17 cellular contexts compared by ENCODE assay signal in genomic region chr1:208233978-208234377, GRCh38. TPM values are rescaled to one million over a fixed set of nuclear protein-coding genes. Genes with fewer than 3 reads are reported as not detected.
DNase-seq lines count a peak whose midpoint lies in the region; ATAC-seq and TF ChIP-seq lines count a peak whose summit lies in the region.
"Had no signal": no experiment of that assay in that cellular context is flagged by ENCODE, and none has a peak within 500 bp of the region (broad histone marks: within the 10 kb centered on the region; RNA-seq: fewer than 3 reads in every experiment).

No MANE protein-coding gene starts in this region.

- H3K4me1 ChIP-seq in thyroid gland: peaks cover 78 to 80% of the 10 kb centered on the region in 2 donors

- no peaks in the 10 kb centered on the region for H3F3A ChIP-seq in neural cell (ENCODE audit: insufficient read depth, low read length, poor library complexity, severe bottlenecking)

- 23 to 25% methylated on average over 3 of the region's 3 CpGs for WGBS in thyroid gland, 2 donors

- DNase-seq in NCI-H510A treated with DMSO at 0.1 percent for 48 hours (lab: John Stamatoyannopoulos, UW): peak; percentile 75
- DNase-seq in NCI-H510A (lab: John Stamatoyannopoulos, UW): no peak
- no peak for DNase-seq in coronary artery (ENCODE audit: low spot score)
- peak in 1 of 2 donors; percentile 38 for DNase-seq in thyroid gland
- no peak for DNase-seq in natural killer cell treated with Interleukin-12 subunit alpha and Interleukin-12 subunit beta and Interleukin-15 and Interleukin-18, amount 100 ng/mL, for 72 hours (ENCODE audit: low spot score)
- no peak for DNase-seq in HuH-7.5 (ENCODE audit: low spot score)
- DNase-seq: ACHN; activated CD4-positive, CD25-positive, alpha-beta regulatory T cell; activated naive CD4-positive, alpha-beta T cell; CD8-positive, alpha-beta T cell; effector memory CD4-positive, alpha-beta T cell; GDM1; KG1; Peyer's patch; testis had no signal

- TF ChIP-seq RAD21 in neural cell (conservative IDR thresholded peaks at IDR 0.05): no peak

- H3K4me2 ChIP-seq in neural cell (ENCODE audit: low read length): no peak overlapping the region

- H3K9me3 ChIP-seq in neural cell (ENCODE audit: low read length) (no peaks in the 10 kb centered on the region), thyroid gland (no peaks in the 10 kb centered on the region)
- H3K9me3 ChIP-seq: Peyer's patch, testis had no signal

- ATAC-seq in HG03354 (IDR thresholded peaks at IDR 0.05; ENCODE audit: poor library complexity, severe bottlenecking, unreplicated experiment): no peak
- no peak for ATAC-seq in natural killer cell treated with Interleukin-12 subunit alpha and Interleukin-12 subunit beta and Interleukin-15 and Interleukin-18, amount 100 ng/mL, for 72 hours
- ATAC-seq: CD8-positive, alpha-beta T cell had no signal

- no peak for TF ChIP-seq POLR2A in thyroid gland (IDR thresholded peaks at IDR 0.05)

- TF ChIP-seq CTCF in coronary artery (IDR thresholded peaks at IDR 0.05) (no peak), neural cell (IDR thresholded peaks at IDR 0.05; ENCODE audit: poor library complexity, severe bottlenecking) (no peak), thyroid gland (IDR thresholded peaks at IDR 0.05) (no peak)

- TF ChIP-seq EP300 in neural cell (conservative IDR thresholded peaks at IDR 0.05; ENCODE audit: poor library complexity, severe bottlenecking): no peak

- H3K9me2 ChIP-seq in neural cell (ENCODE audit: insufficient read depth, low read length): no peaks in the 10 kb centered on the region

- no peaks in the 10 kb centered on the region for H3K9me3 Mint-ChIP-seq in natural killer cell treated with Interleukin-12 subunit alpha and Interleukin-12 subunit beta and Interleukin-15 and Interleukin-18, amount 100 ng/mL, for 72 hours
- H3K9me3 Mint-ChIP-seq: CD8-positive, alpha-beta T cell had no signal

- H3K9ac ChIP-seq in neural cell (ENCODE audit: low read length): peak overlapping the region; percentile 36

- intact Hi-C loops in thyroid gland (cut with DNase I): loop anchor here (10.0 kb wide), 1 partner anchor 49 kb away; no protein-coding TSS in a partner anchor

- H3K36me3 ChIP-seq in neural cell (ENCODE audit: insufficient read depth, low read length): peaks cover 5% of the 10 kb centered on the region
- no peaks in the 10 kb centered on the region for H3K36me3 ChIP-seq in thyroid gland
- H3K36me3 ChIP-seq: Peyer's patch had no signal

- H3K4me1 Mint-ChIP-seq in natural killer cell treated with Interleukin-12 subunit alpha and Interleukin-12 subunit beta and Interleukin-15 and Interleukin-18, amount 100 ng/mL, for 72 hours (ENCODE audit: low read depth in 2 of 2): peaks cover 7 to 9% of the 10 kb centered on the region in 2 donors

- H3K27me3 ChIP-seq in neural cell (ENCODE audit: insufficient read depth, low read depth, low read length): no peaks in the 10 kb centered on the region
- no peaks in the 10 kb centered on the region for H3K27me3 ChIP-seq in thyroid gland
- H3K27me3 ChIP-seq: Peyer's patch, testis had no signal

- H3K27ac Mint-ChIP-seq in natural killer cell treated with Interleukin-12 subunit alpha and Interleukin-12 subunit beta and Interleukin-15 and Interleukin-18, amount 100 ng/mL, for 72 hours: no peak overlapping the region
- H3K27ac Mint-ChIP-seq: CD8-positive, alpha-beta T cell had no signal

- H3K4me3 ChIP-seq in coronary artery: peak overlapping the region; percentile 37
- H3K4me3 ChIP-seq in neural cell (ENCODE audit: low read length): peak overlapping the region; percentile 49
- H3K4me3 ChIP-seq in thyroid gland (replicated peaks in 1 of 3): no peak overlapping the region
- H3K4me3 ChIP-seq: Peyer's patch, testis had no signal

- no peak overlapping the region for H3K4me3 Mint-ChIP-seq in natural killer cell treated with Interleukin-12 subunit alpha and Interleukin-12 subunit beta and Interleukin-15 and Interleukin-18, amount 100 ng/mL, for 72 hours
- H3K4me3 Mint-ChIP-seq: CD8-positive, alpha-beta T cell had no signal

- no peak overlapping the region for H2AFZ ChIP-seq in neural cell (ENCODE audit: low read depth, low read length)

- H3K79me2 ChIP-seq in neural cell (replicated peaks; ENCODE audit: insufficient read depth, low read length): peaks cover 96% of the 10 kb centered on the region

- peaks cover 39 to 64% of the 10 kb centered on the region in 2 donors for H3K27me3 Mint-ChIP-seq in natural killer cell treated with Interleukin-12 subunit alpha and Interleukin-12 subunit beta and Interleukin-15 and Interleukin-18, amount 100 ng/mL, for 72 hours

- H3K36me3 Mint-ChIP-seq in natural killer cell treated with Interleukin-12 subunit alpha and Interleukin-12 subunit beta and Interleukin-15 and Interleukin-18, amount 100 ng/mL, for 72 hours: no peaks in the 10 kb centered on the region
- H3K36me3 Mint-ChIP-seq: CD8-positive, alpha-beta T cell had no signal

- peak overlapping the region; percentile 72 to 88 for H3K27ac ChIP-seq in coronary artery
- H3K27ac ChIP-seq in neural cell (ENCODE audit: low read length): peak overlapping the region; percentile 53
- peak overlapping the region; percentile 67 to 88 (median 80) for H3K27ac ChIP-seq in thyroid gland
- H3K27ac ChIP-seq: testis had no signal

- H4K20me1 ChIP-seq in neural cell (ENCODE audit: insufficient read depth): peaks cover 23% of the 10 kb centered on the region

TF ChIP-seq in neural cell, 6 proteins besides CTCF, POLR2A, EP300 and RAD21:
- no peak for TF ChIP-seq POLR2AphosphoS5 (IDR thresholded peaks at IDR 0.05)
- no peak for TF ChIP-seq TAF1 (IDR thresholded peaks at IDR 0.05; ENCODE audit: low read depth)
- no peak for TF ChIP-seq EZH2 (IDR thresholded peaks at IDR 0.05; ENCODE audit: borderline replicate concordance, insufficient read depth, low read length, poor library complexity, severe bottlenecking)
- TF ChIP-seq MXI1 (conservative IDR thresholded peaks at IDR 0.05; ENCODE audit: poor library complexity, severe bottlenecking): no peak
- TF ChIP-seq, protein P1, sequence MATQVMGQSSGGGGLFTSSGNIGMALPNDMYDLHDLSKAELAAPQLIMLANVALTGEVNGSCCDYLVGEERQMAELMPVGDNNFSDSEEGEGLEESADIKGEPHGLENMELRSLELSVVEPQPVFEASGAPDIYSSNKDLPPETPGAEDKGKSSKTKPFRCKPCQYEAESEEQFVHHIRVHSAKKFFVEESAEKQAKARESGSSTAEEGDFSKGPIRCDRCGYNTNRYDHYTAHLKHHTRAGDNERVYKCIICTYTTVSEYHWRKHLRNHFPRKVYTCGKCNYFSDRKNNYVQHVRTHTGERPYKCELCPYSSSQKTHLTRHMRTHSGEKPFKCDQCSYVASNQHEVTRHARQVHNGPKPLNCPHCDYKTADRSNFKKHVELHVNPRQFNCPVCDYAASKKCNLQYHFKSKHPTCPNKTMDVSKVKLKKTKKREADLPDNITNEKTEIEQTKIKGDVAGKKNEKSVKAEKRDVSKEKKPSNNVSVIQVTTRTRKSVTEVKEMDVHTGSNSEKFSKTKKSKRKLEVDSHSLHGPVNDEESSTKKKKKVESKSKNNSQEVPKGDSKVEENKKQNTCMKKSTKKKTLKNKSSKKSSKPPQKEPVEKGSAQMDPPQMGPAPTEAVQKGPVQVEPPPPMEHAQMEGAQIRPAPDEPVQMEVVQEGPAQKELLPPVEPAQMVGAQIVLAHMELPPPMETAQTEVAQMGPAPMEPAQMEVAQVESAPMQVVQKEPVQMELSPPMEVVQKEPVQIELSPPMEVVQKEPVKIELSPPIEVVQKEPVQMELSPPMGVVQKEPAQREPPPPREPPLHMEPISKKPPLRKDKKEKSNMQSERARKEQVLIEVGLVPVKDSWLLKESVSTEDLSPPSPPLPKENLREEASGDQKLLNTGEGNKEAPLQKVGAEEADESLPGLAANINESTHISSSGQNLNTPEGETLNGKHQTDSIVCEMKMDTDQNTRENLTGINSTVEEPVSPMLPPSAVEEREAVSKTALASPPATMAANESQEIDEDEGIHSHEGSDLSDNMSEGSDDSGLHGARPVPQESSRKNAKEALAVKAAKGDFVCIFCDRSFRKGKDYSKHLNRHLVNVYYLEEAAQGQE (IDR thresholded peaks at IDR 0.05; ENCODE audit: borderline replicate concordance): no peak
- no peak for TF ChIP-seq SMC3 (conservative IDR thresholded peaks at IDR 0.05; ENCODE audit: poor library complexity)
TF ChIP-seq in neural cell: peak in this region for 0.

RNA-seq across cellular contexts. Expression of gene PLXNA2, which starts 10.2 kb away (rescaled TPM):
- polyA plus RNA-seq in neural cell: 30.6 and 48.6 TPM in 2 replicates
- polyA minus RNA-seq in neural cell: 129 and 143 TPM in 2 replicates
- 10 to 100 TPM; 12.2 to 45.7 (median 21.8) TPM for total RNA-seq in thyroid gland
- 1 to 10 TPM; 1.1 to 1.3 TPM for total RNA-seq in natural killer cell treated with Interleukin-12 subunit alpha and Interleukin-12 subunit beta and Interleukin-15 and Interleukin-18, amount 100 ng/mL, for 72 hours

Comparison
In these comparisons a context has a peak if more than half of its experiments do, and no peak if none do; other contexts are left out.
1. H3K4me3 ChIP-seq: peak in coronary artery (single experiment) and neural cell (single experiment); none in thyroid gland (0 of 3).
2. RNA of gene PLXNA2, which starts 10.2 kb away (total RNA-seq): 12.2 to 45.7 TPM in thyroid gland; 1.1 to 1.3 TPM in natural killer cell treated with Interleukin-12 subunit alpha and Interleukin-12 subunit beta and Interleukin-15 and Interleukin-18, amount 100 ng/mL, for 72 hours; every median in the first group is over 4 times any median in the second.
3. Peak in every context shown above with its lines, with median percentiles within 50 percentile points of each other: H3K27ac ChIP-seq.